In the genomic region with DNA sequence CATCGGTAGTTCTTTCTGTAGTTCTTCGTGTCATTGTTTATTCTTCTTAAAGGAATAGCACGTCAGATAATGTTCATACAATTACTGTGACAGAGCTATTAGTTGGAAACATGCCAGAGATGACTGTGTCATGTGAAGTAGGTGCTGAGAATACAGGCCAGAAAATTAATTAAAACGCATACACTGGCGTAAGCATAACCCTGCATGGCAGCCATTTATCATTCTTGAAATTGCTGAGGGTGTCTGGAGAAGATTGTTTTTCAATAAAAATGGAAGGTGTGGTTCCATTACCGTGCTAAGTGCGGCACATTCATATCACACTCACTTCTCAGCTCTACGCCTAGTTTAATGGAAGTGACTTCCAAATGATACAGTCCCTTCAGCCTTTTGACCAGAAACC, we compare ENCODE assay signal across 13 cellular contexts. TPM values are rescaled to one million over a fixed set of nuclear protein-coding genes. Genes with fewer than 3 reads are reported as not detected.
DNase-seq lines count a peak whose midpoint lies in the region; ATAC-seq and TF ChIP-seq lines count a peak whose summit lies in the region.
"Had no signal": no experiment of that assay in that cellular context is flagged by ENCODE, and none has a peak within 500 bp of the region (broad histone marks: within the 10 kb centered on the region; RNA-seq: fewer than 3 reads in every experiment).

No MANE protein-coding gene starts in this region.

- H3K4me2 ChIP-seq in GM23338, result peak overlapping the region; percentile 9; the same call in 1 of the 2 replicates

- no peak overlapping the region for H3K4me3 ChIP-seq in GM23338
- H3K4me3 ChIP-seq in muscle layer of duodenum (ENCODE audit: low read depth in 1 of 2, low read length in 2 of 2), result no peak overlapping the region
- H3K4me3 ChIP-seq: cardiac muscle cell had no signal

- DNase-seq in GM23338 (ENCODE audit: low spot score) (no peak), NCI-H69 (lab: John Stamatoyannopoulos, UW) (peak; percentile 13), Right ventricle myocardium superior (no peak), NCI-H524 (lab: John Stamatoyannopoulos, UW) (no peak), pons (ENCODE audit: low spot score) (no peak), DMS 273 (lab: John Stamatoyannopoulos, UW; ENCODE audit: unreplicated experiment) (no peak)
- no peak for DNase-seq in central memory CD4-positive, alpha-beta T cell
- DNase-seq: activated naive CD4-positive, alpha-beta T cell treated with anti-CD3 and anti-CD28 coated beads, Interleukin-2, amount 10 ng/mL, durations not matched to agents 7 days and 5 days; DMS53; NCI-H526 treated with DMSO at 0.1 percent for 48 hours had no signal

- H3K36me3 Mint-ChIP-seq in GM23338 (ENCODE audit: low read depth), result peaks cover 85% of the 10 kb centered on the region

- H3K27ac ChIP-seq in GM23338 (ENCODE audit: low read depth) (peak overlapping the region; percentile 51), muscle layer of duodenum (ENCODE audit: low read length) (peak overlapping the region; percentile 53)
- H3K27ac ChIP-seq: cardiac muscle cell, VCaP had no signal

- H3F3A ChIP-seq in GM23338 (replicated peaks; ENCODE audit: low read depth), result peaks cover 4% of the 10 kb centered on the region; the same call in 1 of the 2 replicates

- intact Hi-C loops in Right ventricle myocardium superior (cut with DNase I), result no loop called here

- no peaks in the 10 kb centered on the region for H3K9me2 ChIP-seq in GM23338 (ENCODE audit: insufficient read depth)

- H3K27me3 Mint-ChIP-seq in GM23338 (ENCODE audit: insufficient read depth, low read depth, poor library complexity), result no peaks in the 10 kb centered on the region
- H3K27me3 Mint-ChIP-seq: activated naive CD4-positive, alpha-beta T cell treated with anti-CD3 and anti-CD28 coated beads, Interleukin-2, amount 10 ng/mL, durations not matched to agents 7 days and 5 days had no signal

- ATAC-seq in GM23338, result no peak
- peak; percentile 50 for ATAC-seq in Right ventricle myocardium superior (ENCODE audit: poor library complexity)

- H3K79me2 ChIP-seq in GM23338 (replicated peaks; ENCODE audit: insufficient read depth), result peaks cover 55% of the 10 kb centered on the region

- H3K4me1 ChIP-seq in GM23338 (ENCODE audit: insufficient read depth) (peaks cover 56% of the 10 kb centered on the region), muscle layer of duodenum (ENCODE audit: control insufficient read depth in 1 of 2, insufficient read depth in 2 of 2, low read length in 2 of 2) (peaks cover 15 to 16% of the 10 kb centered on the region in 2 donors)

- H3K4me3 Mint-ChIP-seq in GM23338, result no peak overlapping the region
- H3K4me3 Mint-ChIP-seq: activated naive CD4-positive, alpha-beta T cell treated with anti-CD3 and anti-CD28 coated beads, Interleukin-2, amount 10 ng/mL, durations not matched to agents 7 days and 5 days had no signal

- H3K36me3 ChIP-seq in GM23338 (ENCODE audit: insufficient read depth) (peaks cover 55% of the 10 kb centered on the region), muscle layer of duodenum (ENCODE audit: control insufficient read depth in 1 of 2, insufficient read depth in 2 of 2, low read length in 2 of 2) (peaks cover 55 to 84% of the 10 kb centered on the region in 2 donors)

- H4K20me1 ChIP-seq in GM23338 (replicated peaks; ENCODE audit: insufficient read depth), result no peaks in the 10 kb centered on the region

- no peaks in the 10 kb centered on the region for H3K9me3 ChIP-seq in muscle layer of duodenum (ENCODE audit: control insufficient read depth in 1 of 2, low read length in 2 of 2)

- no peak for TF ChIP-seq CTCF in GM23338 (conservative IDR thresholded peaks at IDR 0.05; ENCODE audit: low read depth in 2 of 2)

- H3K4me1 Mint-ChIP-seq in GM23338, result peaks cover 54% of the 10 kb centered on the region

- peak overlapping the region; percentile 37; the same call in 1 of the 2 replicates for H3K27ac Mint-ChIP-seq in GM23338
- H3K27ac Mint-ChIP-seq: activated naive CD4-positive, alpha-beta T cell treated with anti-CD3 and anti-CD28 coated beads, Interleukin-2, amount 10 ng/mL, durations not matched to agents 7 days and 5 days had no signal

- no peak overlapping the region for H2AFZ ChIP-seq in GM23338

- H3K27me3 ChIP-seq in GM23338 (ENCODE audit: insufficient read depth), result no peaks in the 10 kb centered on the region
- no peaks in the 10 kb centered on the region for H3K27me3 ChIP-seq in muscle layer of duodenum (ENCODE audit: low read depth, low read length)
- H3K27me3 ChIP-seq: cardiac muscle cell had no signal

- H3K9me3 Mint-ChIP-seq in GM23338, result no peaks in the 10 kb centered on the region; the same call in 2 of the 3 replicates
- H3K9me3 Mint-ChIP-seq: activated naive CD4-positive, alpha-beta T cell treated with anti-CD3 and anti-CD28 coated beads, Interleukin-2, amount 10 ng/mL, durations not matched to agents 7 days and 5 days had no signal

TF ChIP-seq in GM23338, 12 proteins besides CTCF, POLR2A, EP300 and RAD21 (continues in another document):
- TF ChIP-seq, protein P1, sequence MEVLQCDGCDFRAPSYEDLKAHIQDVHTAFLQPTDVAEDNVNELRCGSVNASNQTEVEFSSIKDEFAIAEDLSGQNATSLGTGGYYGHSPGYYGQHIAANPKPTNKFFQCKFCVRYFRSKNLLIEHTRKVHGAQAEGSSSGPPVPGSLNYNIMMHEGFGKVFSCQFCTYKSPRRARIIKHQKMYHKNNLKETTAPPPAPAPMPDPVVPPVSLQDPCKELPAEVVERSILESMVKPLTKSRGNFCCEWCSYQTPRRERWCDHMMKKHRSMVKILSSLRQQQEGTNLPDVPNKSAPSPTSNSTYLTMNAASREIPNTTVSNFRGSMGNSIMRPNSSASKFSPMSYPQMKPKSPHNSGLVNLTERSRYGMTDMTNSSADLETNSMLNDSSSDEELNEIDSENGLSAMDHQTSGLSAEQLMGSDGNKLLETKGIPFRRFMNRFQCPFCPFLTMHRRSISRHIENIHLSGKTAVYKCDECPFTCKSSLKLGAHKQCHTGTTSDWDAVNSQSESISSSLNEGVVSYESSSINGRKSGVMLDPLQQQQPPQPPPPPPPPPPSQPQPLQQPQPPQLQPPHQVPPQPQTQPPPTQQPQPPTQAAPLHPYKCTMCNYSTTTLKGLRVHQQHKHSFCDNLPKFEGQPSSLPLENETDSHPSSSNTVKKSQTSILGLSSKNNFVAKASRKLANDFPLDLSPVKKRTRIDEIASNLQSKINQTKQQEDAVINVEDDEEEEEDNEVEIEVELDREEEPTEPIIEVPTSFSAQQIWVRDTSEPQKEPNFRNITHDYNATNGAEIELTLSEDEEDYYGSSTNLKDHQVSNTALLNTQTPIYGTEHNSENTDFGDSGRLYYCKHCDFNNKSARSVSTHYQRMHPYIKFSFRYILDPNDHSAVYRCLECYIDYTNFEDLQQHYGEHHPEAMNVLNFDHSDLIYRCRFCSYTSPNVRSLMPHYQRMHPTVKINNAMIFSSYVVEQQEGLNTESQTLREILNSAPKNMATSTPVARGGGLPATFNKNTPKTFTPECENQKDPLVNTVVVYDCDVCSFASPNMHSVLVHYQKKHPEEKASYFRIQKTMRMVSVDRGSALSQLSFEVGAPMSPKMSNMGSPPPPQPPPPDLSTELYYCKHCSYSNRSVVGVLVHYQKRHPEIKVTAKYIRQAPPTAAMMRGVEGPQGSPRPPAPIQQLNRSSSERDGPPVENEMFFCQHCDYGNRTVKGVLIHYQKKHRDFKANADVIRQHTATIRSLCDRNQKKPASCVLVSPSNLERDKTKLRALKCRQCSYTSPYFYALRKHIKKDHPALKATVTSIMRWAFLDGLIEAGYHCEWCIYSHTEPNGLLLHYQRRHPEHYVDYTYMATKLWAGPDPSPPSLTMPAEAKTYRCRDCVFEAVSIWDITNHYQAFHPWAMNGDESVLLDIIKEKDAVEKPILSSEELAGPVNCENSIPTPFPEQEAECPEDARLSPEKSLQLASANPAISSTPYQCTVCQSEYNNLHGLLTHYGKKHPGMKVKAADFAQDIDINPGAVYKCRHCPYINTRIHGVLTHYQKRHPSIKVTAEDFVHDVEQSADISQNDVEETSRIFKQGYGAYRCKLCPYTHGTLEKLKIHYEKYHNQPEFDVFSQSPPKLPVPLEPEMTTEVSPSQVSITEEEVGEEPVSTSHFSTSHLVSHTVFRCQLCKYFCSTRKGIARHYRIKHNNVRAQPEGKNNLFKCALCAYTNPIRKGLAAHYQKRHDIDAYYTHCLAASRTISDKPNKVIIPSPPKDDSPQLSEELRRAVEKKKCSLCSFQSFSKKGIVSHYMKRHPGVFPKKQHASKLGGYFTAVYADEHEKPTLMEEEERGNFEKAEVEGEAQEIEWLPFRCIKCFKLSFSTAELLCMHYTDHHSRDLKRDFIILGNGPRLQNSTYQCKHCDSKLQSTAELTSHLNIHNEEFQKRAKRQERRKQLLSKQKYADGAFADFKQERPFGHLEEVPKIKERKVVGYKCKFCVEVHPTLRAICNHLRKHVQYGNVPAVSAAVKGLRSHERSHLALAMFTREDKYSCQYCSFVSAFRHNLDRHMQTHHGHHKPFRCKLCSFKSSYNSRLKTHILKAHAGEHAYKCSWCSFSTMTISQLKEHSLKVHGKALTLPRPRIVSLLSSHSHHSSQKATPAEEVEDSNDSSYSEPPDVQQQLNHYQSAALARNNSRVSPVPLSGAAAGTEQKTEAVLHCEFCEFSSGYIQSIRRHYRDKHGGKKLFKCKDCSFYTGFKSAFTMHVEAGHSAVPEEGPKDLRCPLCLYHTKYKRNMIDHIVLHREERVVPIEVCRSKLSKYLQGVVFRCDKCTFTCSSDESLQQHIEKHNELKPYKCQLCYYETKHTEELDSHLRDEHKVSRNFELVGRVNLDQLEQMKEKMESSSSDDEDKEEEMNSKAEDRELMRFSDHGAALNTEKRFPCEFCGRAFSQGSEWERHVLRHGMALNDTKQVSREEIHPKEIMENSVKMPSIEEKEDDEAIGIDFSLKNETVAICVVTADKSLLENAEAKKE (CRISPR knock-in tag; IDR thresholded peaks at IDR 0.05), result no peak
- TF ChIP-seq STAT1 (IDR thresholded peaks at IDR 0.05; ENCODE audit: unreplicated experiment) (no peak), POLR2AphosphoS5 (IDR thresholded peaks at IDR 0.05; ENCODE audit: low read depth) (no peak)
- TF ChIP-seq, protein P2, sequence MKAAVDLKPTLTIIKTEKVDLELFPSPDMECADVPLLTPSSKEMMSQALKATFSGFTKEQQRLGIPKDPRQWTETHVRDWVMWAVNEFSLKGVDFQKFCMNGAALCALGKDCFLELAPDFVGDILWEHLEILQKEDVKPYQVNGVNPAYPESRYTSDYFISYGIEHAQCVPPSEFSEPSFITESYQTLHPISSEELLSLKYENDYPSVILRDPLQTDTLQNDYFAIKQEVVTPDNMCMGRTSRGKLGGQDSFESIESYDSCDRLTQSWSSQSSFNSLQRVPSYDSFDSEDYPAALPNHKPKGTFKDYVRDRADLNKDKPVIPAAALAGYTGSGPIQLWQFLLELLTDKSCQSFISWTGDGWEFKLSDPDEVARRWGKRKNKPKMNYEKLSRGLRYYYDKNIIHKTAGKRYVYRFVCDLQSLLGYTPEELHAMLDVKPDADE (IDR thresholded peaks at IDR 0.05), result no peak

RNA-seq across cellular contexts. Expression of a gene that starts 7.8 kb away (rescaled TPM):
- 35.5 and 36.8 TPM in 2 replicates for total RNA-seq in GM23338 (2014; rRNA removed; shearing (Covaris generic))
- polyA plus RNA-seq in GM23338 (2016; fragmentation: Nextera tagmentation; extraction: Ambion mirVana), result 17.9 and 19.5 TPM in 2 replicates
- 37.2 TPM for total RNA-seq in Right ventricle myocardium superior
